In the genomic region with DNA sequence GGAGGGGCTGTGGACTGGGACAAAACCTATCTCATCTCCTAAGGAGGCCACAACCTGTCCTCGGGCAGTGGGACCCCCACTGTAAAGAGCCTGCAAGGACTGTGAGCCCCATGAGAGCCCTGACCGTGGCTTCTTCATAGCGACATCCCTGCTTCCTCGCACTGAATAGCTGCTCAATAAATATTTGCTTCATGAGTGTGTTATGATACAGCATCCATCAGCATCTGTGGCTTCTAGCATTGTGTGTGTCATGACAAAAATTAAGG, we compare ENCODE assay signal across 20 cellular contexts. TPM values are rescaled to one million over a fixed set of nuclear protein-coding genes. Genes with fewer than 3 reads are reported as not detected.
DNase-seq lines count a peak whose midpoint lies in the region; ATAC-seq and TF ChIP-seq lines count a peak whose summit lies in the region.
"Had no signal": no experiment of that assay in that cellular context is flagged by ENCODE, and none has a peak within 500 bp of the region (broad histone marks: within the 10 kb centered on the region; RNA-seq: fewer than 3 reads in every experiment).

No MANE protein-coding gene starts in this region.

- peak overlapping the region; percentile 57 to 68 for H3K27ac Mint-ChIP-seq in natural killer cell treated with Interleukin-12 subunit alpha and Interleukin-12 subunit beta and Interleukin-15 and Interleukin-18, amount 100 ng/mL, for 72 hours
- H3K27ac Mint-ChIP-seq in natural killer cell: no peak overlapping the region
- H3K27ac Mint-ChIP-seq: CD8-positive, alpha-beta T cell; HFFc6; IgD-negative memory B cell had no signal

- no peaks in the 10 kb centered on the region for H3K79me2 ChIP-seq in osteoblast (ENCODE audit: insufficient read depth, low read length)

- intact Hi-C loops in natural killer cell (cut with micrococcal nuclease) (no loop called here), upper lobe of right lung (cut with DNase I) (no loop called here)

- H3K36me3 Mint-ChIP-seq in natural killer cell treated with Interleukin-12 subunit alpha and Interleukin-12 subunit beta and Interleukin-15 and Interleukin-18, amount 100 ng/mL, for 72 hours: no peaks in the 10 kb centered on the region
- H3K36me3 Mint-ChIP-seq in natural killer cell: no peaks in the 10 kb centered on the region
- H3K36me3 Mint-ChIP-seq: CD8-positive, alpha-beta T cell had no signal

- H3K9me3 ChIP-seq in osteoblast (ENCODE audit: low read depth, low read length) (no peaks in the 10 kb centered on the region), upper lobe of right lung (no peaks in the 10 kb centered on the region)
- H3K9me3 ChIP-seq: BE2C, HAP-1 had no signal

- H4K20me1 ChIP-seq in osteoblast (ENCODE audit: insufficient read depth, low read length): no peaks in the 10 kb centered on the region

- no peak overlapping the region for H3K4me2 ChIP-seq in osteoblast (ENCODE audit: insufficient read depth, low read length)

- H3K4me3 Mint-ChIP-seq in natural killer cell treated with Interleukin-12 subunit alpha and Interleukin-12 subunit beta and Interleukin-15 and Interleukin-18, amount 100 ng/mL, for 72 hours: no peak overlapping the region
- no peak overlapping the region for H3K4me3 Mint-ChIP-seq in natural killer cell
- H3K4me3 Mint-ChIP-seq: CD8-positive, alpha-beta T cell; HFFc6; IgD-negative memory B cell had no signal

- H3K4me3 ChIP-seq in osteoblast (ENCODE audit: insufficient read depth, low read length) (no peak overlapping the region), upper lobe of right lung (no peak overlapping the region)
- H3K4me3 ChIP-seq: HAP-1 had no signal

- TF ChIP-seq CTCF in natural killer cell (IDR thresholded peaks at IDR 0.05): no peak
- TF ChIP-seq CTCF in osteoblast (IDR thresholded peaks at IDR 0.05; ENCODE audit: extremely low read depth, low read depth, low read length): no peak
- TF ChIP-seq CTCF in upper lobe of right lung (IDR thresholded peaks at IDR 0.05): no peak

- no peaks in the 10 kb centered on the region for H3K27me3 ChIP-seq in osteoblast (ENCODE audit: insufficient read depth, low read length)
- no peaks in the 10 kb centered on the region for H3K27me3 ChIP-seq in upper lobe of right lung
- H3K27me3 ChIP-seq: BE2C had no signal

- peaks cover 0 to 2% of the 10 kb centered on the region in 2 donors for H3K27me3 Mint-ChIP-seq in natural killer cell treated with Interleukin-12 subunit alpha and Interleukin-12 subunit beta and Interleukin-15 and Interleukin-18, amount 100 ng/mL, for 72 hours
- no peaks in the 10 kb centered on the region for H3K27me3 Mint-ChIP-seq in natural killer cell (ENCODE audit: low read depth in 2 of 2)
- H3K27me3 Mint-ChIP-seq: IgD-negative memory B cell had no signal

- H2AFZ ChIP-seq in osteoblast (ENCODE audit: low read length): no peak overlapping the region

- H3K4me1 Mint-ChIP-seq in natural killer cell treated with Interleukin-12 subunit alpha and Interleukin-12 subunit beta and Interleukin-15 and Interleukin-18, amount 100 ng/mL, for 72 hours (ENCODE audit: low read depth in 2 of 2): peaks cover 0 to 11% of the 10 kb centered on the region in 2 donors
- no peaks in the 10 kb centered on the region for H3K4me1 Mint-ChIP-seq in natural killer cell

- DNase-seq in natural killer cell treated with Interleukin-12 subunit alpha and Interleukin-12 subunit beta and Interleukin-15 and Interleukin-18, amount 100 ng/mL, for 72 hours (ENCODE audit: low spot score): no peak
- DNase-seq in natural killer cell (no peak), ecto neural progenitor cell (ENCODE audit: low spot score) (peak; percentile 12), osteoblast (ENCODE audit: insufficient read length, low spot score, missing footprints) (peak; percentile 82), upper lobe of right lung (no peak), NCI-H69 (lab: John Stamatoyannopoulos, UW) (no peak), GM03348 (ENCODE audit: low spot score) (no peak)
- DNase-seq: BE2C; CD8-positive, alpha-beta T cell; COR-L47; DMS153; DMS79 treated with DMSO at 0.1 percent for 48 hours; EL; GDM1; HFFc6 had no signal

- H3K4me1 ChIP-seq in osteoblast (ENCODE audit: insufficient read depth, low read length): no peaks in the 10 kb centered on the region
- no peaks in the 10 kb centered on the region for H3K4me1 ChIP-seq in upper lobe of right lung
- H3K4me1 ChIP-seq: BE2C had no signal

- H3K27ac ChIP-seq in osteoblast (ENCODE audit: low read depth, low read length): no peak overlapping the region
- no peak overlapping the region for H3K27ac ChIP-seq in upper lobe of right lung
- H3K27ac ChIP-seq: C4-2B had no signal

- no peaks in the 10 kb centered on the region for H3K9me3 Mint-ChIP-seq in natural killer cell treated with Interleukin-12 subunit alpha and Interleukin-12 subunit beta and Interleukin-15 and Interleukin-18, amount 100 ng/mL, for 72 hours
- no peaks in the 10 kb centered on the region for H3K9me3 Mint-ChIP-seq in natural killer cell
- H3K9me3 Mint-ChIP-seq: CD8-positive, alpha-beta T cell; HFFc6; IgD-negative memory B cell had no signal

- H3K36me3 ChIP-seq in osteoblast (ENCODE audit: insufficient read depth, low read length) (no peaks in the 10 kb centered on the region), upper lobe of right lung (no peaks in the 10 kb centered on the region)
- H3K36me3 ChIP-seq: BE2C, HAP-1 had no signal

- ATAC-seq in natural killer cell treated with Interleukin-12 subunit alpha and Interleukin-12 subunit beta and Interleukin-15 and Interleukin-18, amount 100 ng/mL, for 72 hours: peak in 1 of 2 donors; percentile 30
- ATAC-seq in natural killer cell: no peak
- no peak for ATAC-seq in upper lobe of right lung
- ATAC-seq: CD8-positive, alpha-beta T cell had no signal

RNA-seq across cellular contexts. Expression of a gene that starts 40.5 kb away (rescaled TPM):
- total RNA-seq in natural killer cell treated with Interleukin-12 subunit alpha and Interleukin-12 subunit beta and Interleukin-15 and Interleukin-18, amount 100 ng/mL, for 72 hours: under 1 TPM; 0.64 to 0.78 TPM
- total RNA-seq in natural killer cell (10 to 100 TPM in 2 of 3 donors, 1 to 10 TPM in 1; 5.7 to 74.9 (median 11.7) TPM), osteoblast (not detected in 2 replicates), upper lobe of right lung (202 TPM)
- total RNA-seq: H1, HFFc6, HT1080 had no signal

RNA-seq across cellular contexts. Expression of a gene that starts 59.0 kb away (rescaled TPM):
- 100 to 1,000 TPM in 1 of 2 donors, 10 to 100 TPM in 1; 78.8 to 109 TPM for total RNA-seq in natural killer cell treated with Interleukin-12 subunit alpha and Interleukin-12 subunit beta and Interleukin-15 and Interleukin-18, amount 100 ng/mL, for 72 hours
- total RNA-seq in natural killer cell (10 to 100 TPM; 28.2 to 38.2 (median 32.0) TPM), osteoblast (77.1 and 77.2 TPM in 2 replicates), upper lobe of right lung (65.0 TPM)

Comparison
In these comparisons a context has a peak if more than half of its experiments do, and no peak if none do; other contexts are left out.
1. H3K27ac Mint-ChIP-seq: peak in natural killer cell treated with Interleukin-12 subunit alpha and Interleukin-12 subunit beta and Interleukin-15 and Interleukin-18, amount 100 ng/mL, for 72 hours (2 of 2); none in natural killer cell (0 of 2).
2. DNase-seq: peak in ecto neural progenitor cell (single experiment) and osteoblast (single experiment); none in natural killer cell treated with Interleukin-12 subunit alpha and Interleukin-12 subunit beta and Interleukin-15 and Interleukin-18, amount 100 ng/mL, for 72 hours (single experiment), natural killer cell (single experiment), upper lobe of right lung (single experiment), NCI-H69 (single experiment) and GM03348 (single experiment).